In the genomic region with DNA sequence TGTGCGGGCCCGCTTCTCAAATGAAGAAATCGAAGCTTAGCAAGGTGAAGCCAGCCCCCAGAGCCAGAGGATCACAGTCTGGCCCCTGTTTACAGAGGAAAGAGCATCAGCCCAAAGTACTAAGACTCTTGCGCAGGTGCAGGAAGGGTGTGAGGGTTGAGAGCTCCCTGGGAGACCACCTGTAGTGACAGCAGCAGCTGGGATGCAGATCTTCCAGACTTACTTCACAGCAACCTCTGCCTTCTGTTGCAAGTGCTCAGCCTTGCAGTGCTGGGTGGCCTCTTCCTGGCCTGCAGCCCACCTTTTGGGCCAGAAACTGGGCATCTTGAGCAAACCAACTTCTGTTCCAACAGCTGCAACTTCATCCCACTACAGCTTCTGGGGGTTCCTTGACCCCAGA, we compare ENCODE assay signal across 15 cellular contexts. TPM values are rescaled to one million over a fixed set of nuclear protein-coding genes. Genes with fewer than 3 reads are reported as not detected.
DNase-seq lines count a peak whose midpoint lies in the region; ATAC-seq and TF ChIP-seq lines count a peak whose summit lies in the region.
"Had no signal": no experiment of that assay in that cellular context is flagged by ENCODE, and none has a peak within 500 bp of the region (broad histone marks: within the 10 kb centered on the region; RNA-seq: fewer than 3 reads in every experiment).

No MANE protein-coding gene starts in this region.

- peaks cover 7% of the 10 kb centered on the region for H3K4me1 Mint-ChIP-seq in activated naive CD4-positive, alpha-beta T cell treated with anti-CD3 and anti-CD28 coated beads, Interleukin-2, amount 10 ng/mL, durations not matched to agents 7 days and 5 days
- H3K4me1 Mint-ChIP-seq in glutamatergic neuron (ENCODE audit: low read depth, unreplicated experiment) = no peaks in the 10 kb centered on the region
- H3K4me1 Mint-ChIP-seq in stimulated activated naive B cell treated with anti-CD40 and anti-IgM and Interleukin-4, amounts not matched to agents 10 μg/mL and 1 μg/mL and 100 μg/mL, for 72 hours = peaks cover 11% of the 10 kb centered on the region in 2 donors

- CTCF ChIA-PET in activated naive CD4-positive, alpha-beta T cell treated with anti-CD3 and anti-CD28 coated beads, Interleukin-2, amount 10 ng/mL, durations not matched to agents 7 days and 5 days (lab: Charles Lee) = no interaction called here
- CTCF ChIA-PET in PC-3 (lab: Charles Lee) = no interaction called here

- no peaks in the 10 kb centered on the region for H3K9me3 Mint-ChIP-seq in activated naive CD4-positive, alpha-beta T cell treated with anti-CD3 and anti-CD28 coated beads, Interleukin-2, amount 10 ng/mL, durations not matched to agents 7 days and 5 days
- H3K9me3 Mint-ChIP-seq in glutamatergic neuron (ENCODE audit: unreplicated experiment) = no peaks in the 10 kb centered on the region
- no peaks in the 10 kb centered on the region for H3K9me3 Mint-ChIP-seq in stimulated activated naive B cell treated with anti-CD40 and anti-IgM and Interleukin-4, amounts not matched to agents 10 μg/mL and 1 μg/mL and 100 μg/mL, for 72 hours

- TF ChIP-seq CTCF in PC-3 (conservative IDR thresholded peaks at IDR 0.05; ENCODE audit: low read depth, low read length) = no peak
- no peak for TF ChIP-seq CTCF in glutamatergic neuron (IDR thresholded peaks at IDR 0.05; ENCODE audit: partially characterized antibody, unreplicated experiment)

- H3F3A ChIP-seq in PC-3 (ENCODE audit: low read length, unreplicated experiment) = no peaks in the 10 kb centered on the region

- H3K27me3 Mint-ChIP-seq in activated naive CD4-positive, alpha-beta T cell treated with anti-CD3 and anti-CD28 coated beads, Interleukin-2, amount 10 ng/mL, durations not matched to agents 7 days and 5 days = peaks cover 75% of the 10 kb centered on the region
- H3K27me3 Mint-ChIP-seq in glutamatergic neuron (ENCODE audit: unreplicated experiment) = peaks cover 5% of the 10 kb centered on the region
- peaks cover 30 to 53% of the 10 kb centered on the region in 2 donors for H3K27me3 Mint-ChIP-seq in stimulated activated naive B cell treated with anti-CD40 and anti-IgM and Interleukin-4, amounts not matched to agents 10 μg/mL and 1 μg/mL and 100 μg/mL, for 72 hours

- H4K20me1 ChIP-seq in PC-3 (ENCODE audit: low read length) = no peaks in the 10 kb centered on the region

- H3K4me3 Mint-ChIP-seq in activated naive CD4-positive, alpha-beta T cell treated with anti-CD3 and anti-CD28 coated beads, Interleukin-2, amount 10 ng/mL, durations not matched to agents 7 days and 5 days = peak overlapping the region; percentile 43
- peak overlapping the region; percentile 61 for H3K4me3 Mint-ChIP-seq in glutamatergic neuron (ENCODE audit: unreplicated experiment)
- peak overlapping the region; percentile 10 to 29 for H3K4me3 Mint-ChIP-seq in stimulated activated naive B cell treated with anti-CD40 and anti-IgM and Interleukin-4, amounts not matched to agents 10 μg/mL and 1 μg/mL and 100 μg/mL, for 72 hours

- H3K36me3 Mint-ChIP-seq in activated naive CD4-positive, alpha-beta T cell treated with anti-CD3 and anti-CD28 coated beads, Interleukin-2, amount 10 ng/mL, durations not matched to agents 7 days and 5 days = no peaks in the 10 kb centered on the region
- no peaks in the 10 kb centered on the region for H3K36me3 Mint-ChIP-seq in glutamatergic neuron (ENCODE audit: unreplicated experiment)
- H3K36me3 Mint-ChIP-seq in stimulated activated naive B cell treated with anti-CD40 and anti-IgM and Interleukin-4, amounts not matched to agents 10 μg/mL and 1 μg/mL and 100 μg/mL, for 72 hours = no peaks in the 10 kb centered on the region

- H3K27me3 ChIP-seq in PC-3 (ENCODE audit: low read length) = no peaks in the 10 kb centered on the region
- H3K27me3 ChIP-seq: body of pancreas had no signal

- no TSS peak for BruUV-seq in PC-3 (replicated peaks; lab: Mats Ljungman, UMichigan)

- POLR2A ChIA-PET in PC-3 (lab: Charles Lee; ENCODE audit: unreplicated experiment) = no interaction called here

- H3K36me3 ChIP-seq in PC-3 (ENCODE audit: low read depth, low read length) = no peaks in the 10 kb centered on the region; the same call in none of the 2 replicates
- H3K36me3 ChIP-seq: stomach had no signal

- no peak overlapping the region for H3K27ac ChIP-seq in PC-3 (ENCODE audit: low read length)

- intact Hi-C loops in PC-3 (cut with micrococcal nuclease) = no loop called here

- ATAC-seq in PC-3 = no peak
- no peak for ATAC-seq in stimulated activated naive B cell treated with anti-CD40 and anti-IgM and Interleukin-4, amounts not matched to agents 10 μg/mL and 1 μg/mL and 100 μg/mL, for 72 hours (replicated peaks)

- H2AFZ ChIP-seq in PC-3 (ENCODE audit: low read length) = no peak overlapping the region

- no peak overlapping the region; the same call in 1 of the 2 replicates for H3K4me3 ChIP-seq in PC-3 (ENCODE audit: low read length)
- H3K4me3 ChIP-seq: body of pancreas had no signal

- no peak overlapping the region for H3K9ac ChIP-seq in PC-3 (ENCODE audit: low read length)

- H3K9me2 ChIP-seq in PC-3 (replicated peaks; ENCODE audit: low read length) = no peaks in the 10 kb centered on the region

- H3K4me2 ChIP-seq in PC-3 (ENCODE audit: low read length) = peak overlapping the region; percentile 96; the same call in 1 of the 2 replicates

- peaks cover 10% of the 10 kb centered on the region for H3K79me2 ChIP-seq in PC-3 (ENCODE audit: low read length)

- H3K9me3 ChIP-seq in PC-3 (ENCODE audit: low read length) = no peaks in the 10 kb centered on the region
- H3K9me3 ChIP-seq: body of pancreas, stomach had no signal

- no peak overlapping the region for H3K27ac Mint-ChIP-seq in activated naive CD4-positive, alpha-beta T cell treated with anti-CD3 and anti-CD28 coated beads, Interleukin-2, amount 10 ng/mL, durations not matched to agents 7 days and 5 days
- H3K27ac Mint-ChIP-seq in glutamatergic neuron (ENCODE audit: unreplicated experiment) = no peak overlapping the region
- no peak overlapping the region for H3K27ac Mint-ChIP-seq in stimulated activated naive B cell treated with anti-CD40 and anti-IgM and Interleukin-4, amounts not matched to agents 10 μg/mL and 1 μg/mL and 100 μg/mL, for 72 hours

- peaks cover 6% of the 10 kb centered on the region for H3K4me1 ChIP-seq in PC-3 (ENCODE audit: insufficient read depth, low read length)

- DNase-seq in activated naive CD4-positive, alpha-beta T cell treated with anti-CD3 and anti-CD28 coated beads, Interleukin-2, amount 10 ng/mL, durations not matched to agents 7 days and 5 days = no peak
- DNase-seq in activated naive CD4-positive, alpha-beta T cell treated with Interleukin-2 at 50 U/mL for 16 hours = no peak
- no peak for DNase-seq in PC-3
- DNase-seq in glutamatergic neuron = no peak
- no peak for DNase-seq in stimulated activated naive B cell treated with anti-CD40 and anti-IgM and Interleukin-4, amounts not matched to agents 10 μg/mL and 1 μg/mL and 100 μg/mL, for 72 hours
- DNase-seq in HK-2 (ENCODE audit: unreplicated experiment) = no peak
- DNase-seq in foreskin melanocyte = no peak
- no peak for DNase-seq in germinal center (ENCODE audit: low spot score)
- DNase-seq: hippocampal formation; Karpas-422; NCI-H1930; stimulated activated CD4-positive, alpha-beta T cell treated with anti-CD3 and anti-CD28 coated beads, Interleukin-2, amount 100 ng/mL, for 48 hours; stomach had no signal

RNA-seq across cellular contexts. Expression of a gene that starts 19.7 kb away (rescaled TPM):
- total RNA-seq in PC-3 (2014; rRNA removed) = 0.12 and 0.47 TPM in 2 replicates
- not detected for total RNA-seq in glutamatergic neuron (ENCODE audit: unreplicated experiment)
- total RNA-seq: body of pancreas, mesenteric fat pad, stomach had no signal
